13 cellular contexts compared by ENCODE assay signal in the genomic region with DNA sequence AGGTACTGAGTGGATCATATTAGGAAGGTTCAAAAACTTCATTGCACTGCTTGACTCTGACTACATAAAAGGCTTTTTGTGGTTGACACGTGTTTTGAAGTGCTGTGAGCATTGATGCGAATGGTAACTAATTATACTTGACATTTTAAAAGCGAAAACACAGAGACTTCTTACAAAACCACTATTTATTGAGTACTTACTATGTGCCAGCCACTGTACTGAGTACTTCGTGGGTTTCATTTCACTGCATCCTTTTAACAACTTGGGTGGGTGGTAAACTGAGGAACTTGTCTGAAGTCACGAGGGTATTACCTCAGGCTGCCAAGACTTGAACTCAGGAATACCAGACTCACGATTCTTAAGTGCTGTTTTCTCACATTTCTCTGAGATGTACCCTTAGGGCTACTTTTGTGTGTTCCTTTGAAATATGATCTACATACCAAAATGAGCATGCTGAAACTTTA. TPM values are rescaled to one million over a fixed set of nuclear protein-coding genes. Genes with fewer than 3 reads are reported as not detected.
DNase-seq lines count a peak whose midpoint lies in the region; ATAC-seq and TF ChIP-seq lines count a peak whose summit lies in the region.
"Had no signal": no experiment of that assay in that cellular context is flagged by ENCODE, and none has a peak within 500 bp of the region (broad histone marks: within the 10 kb centered on the region; RNA-seq: fewer than 3 reads in every experiment).

No MANE protein-coding gene starts in this region.

- TF ChIP-seq EP300 in sigmoid colon (IDR thresholded peaks at IDR 0.05): no peak

- H3K4me3 ChIP-seq in CD8-positive, alpha-beta T cell (ENCODE audit: low read depth, low read length): no peak overlapping the region
- no peak overlapping the region for H3K4me3 ChIP-seq in sigmoid colon

- H3K4me3 Mint-ChIP-seq in CD8-positive, alpha-beta T cell: no peak overlapping the region
- H3K4me3 Mint-ChIP-seq: immature natural killer cell had no signal

- no peaks in the 10 kb centered on the region for H3K27me3 Mint-ChIP-seq in CD8-positive, alpha-beta T cell (ENCODE audit: low read depth)

- no peak overlapping the region for H3K27ac ChIP-seq in CD8-positive, alpha-beta T cell (ENCODE audit: low read depth, low read length)
- no peak overlapping the region for H3K27ac ChIP-seq in sigmoid colon
- H3K27ac ChIP-seq: HL-60 had no signal

- CTCF ChIA-PET in CD8-positive, alpha-beta T cell (lab: Charles Lee): no interaction called here

- H3K9me3 ChIP-seq in CD8-positive, alpha-beta T cell (ENCODE audit: low read length): no peaks in the 10 kb centered on the region
- no peaks in the 10 kb centered on the region for H3K9me3 ChIP-seq in sigmoid colon

- no peaks in the 10 kb centered on the region for H3K36me3 ChIP-seq in CD8-positive, alpha-beta T cell (ENCODE audit: insufficient read depth, low read length)
- no peaks in the 10 kb centered on the region for H3K36me3 ChIP-seq in sigmoid colon

- no peak for DNase-seq in CD8-positive, alpha-beta T cell
- DNase-seq in astrocyte of the hippocampus (ENCODE audit: low read depth, low spot score): peak; percentile 16
- no peak for DNase-seq in NCI-H345 treated with DMSO at 0.1 percent for 48 hours (lab: John Stamatoyannopoulos, UW; ENCODE audit: unreplicated experiment)
- DNase-seq in sigmoid colon: no peak
- DNase-seq in NCI-H2171 (lab: John Stamatoyannopoulos, UW): no peak
- DNase-seq: AML-193; immature natural killer cell; stimulated activated CD4-positive, alpha-beta T cell treated with anti-CD3 and anti-CD28 coated beads, Interleukin-12 subunit alpha, Interleukin-12 subunit beta, amount 100 ng/mL, for 4 hours had no signal

- no peak for TF ChIP-seq POLR2A in sigmoid colon (IDR thresholded peaks at IDR 0.05)

- TF ChIP-seq CTCF in CD8-positive, alpha-beta T cell (IDR thresholded peaks at IDR 0.05): no peak
- TF ChIP-seq CTCF in sigmoid colon (IDR thresholded peaks at IDR 0.05): no peak

- no peaks in the 10 kb centered on the region for H3K36me3 Mint-ChIP-seq in CD8-positive, alpha-beta T cell
- H3K36me3 Mint-ChIP-seq: immature natural killer cell; naive thymus-derived CD4-positive, alpha-beta T cell had no signal

- H3K27ac Mint-ChIP-seq in CD8-positive, alpha-beta T cell: no peak overlapping the region
- H3K27ac Mint-ChIP-seq: immature natural killer cell; naive thymus-derived CD4-positive, alpha-beta T cell had no signal

- POLR2A ChIA-PET in CD8-positive, alpha-beta T cell (lab: Charles Lee): no interaction called here

- no peaks in the 10 kb centered on the region for H3K9me3 Mint-ChIP-seq in CD8-positive, alpha-beta T cell
- H3K9me3 Mint-ChIP-seq: immature natural killer cell; naive thymus-derived CD4-positive, alpha-beta T cell had no signal

- peaks cover 9% of the 10 kb centered on the region for H3K4me1 Mint-ChIP-seq in CD8-positive, alpha-beta T cell (ENCODE audit: low read depth)

- intact Hi-C loops in CD8-positive, alpha-beta T cell (cut with DNase I, micrococcal nuclease): no loop called here
- intact Hi-C loops in sigmoid colon (cut with DNase I): no loop called here

- WGBS in sigmoid colon, 2 donors: 57 to 80% methylated on average over 6 of the region's 6 CpGs

- no peaks in the 10 kb centered on the region for H3K27me3 ChIP-seq in CD8-positive, alpha-beta T cell (ENCODE audit: insufficient read depth, low read length)
- H3K27me3 ChIP-seq in sigmoid colon: no peaks in the 10 kb centered on the region

- peak; percentile 31 for ATAC-seq in CD8-positive, alpha-beta T cell
- peak; percentile 87 for ATAC-seq in GM18867 (IDR thresholded peaks at IDR 0.05; ENCODE audit: unreplicated experiment)
- ATAC-seq in HG02884 (IDR thresholded peaks at IDR 0.05; ENCODE audit: unreplicated experiment): peak; percentile 75
- ATAC-seq in HG03025 (IDR thresholded peaks at IDR 0.05; ENCODE audit: low FRiP score, unreplicated experiment): no peak
- ATAC-seq: naive thymus-derived CD4-positive, alpha-beta T cell had no signal

- no peaks in the 10 kb centered on the region for H3K4me1 ChIP-seq in CD8-positive, alpha-beta T cell (ENCODE audit: insufficient read depth, low read length)
- H3K4me1 ChIP-seq in sigmoid colon: no peaks in the 10 kb centered on the region

RNA-seq across cellular contexts. Expression of a gene that starts 45.3 kb away (rescaled TPM):
- total RNA-seq in CD8-positive, alpha-beta T cell: 10 to 100 TPM; 77.7 to 80.4 TPM
- total RNA-seq in sigmoid colon: 10 to 100 TPM; 28.8 to 53.2 (median 38.3) TPM
- polyA plus RNA-seq in sigmoid colon: 10 to 100 TPM; 20.3 to 34.0 (median 21.0) TPM
